ENCODE assay signal across 12 cellular contexts in the genomic region with DNA sequence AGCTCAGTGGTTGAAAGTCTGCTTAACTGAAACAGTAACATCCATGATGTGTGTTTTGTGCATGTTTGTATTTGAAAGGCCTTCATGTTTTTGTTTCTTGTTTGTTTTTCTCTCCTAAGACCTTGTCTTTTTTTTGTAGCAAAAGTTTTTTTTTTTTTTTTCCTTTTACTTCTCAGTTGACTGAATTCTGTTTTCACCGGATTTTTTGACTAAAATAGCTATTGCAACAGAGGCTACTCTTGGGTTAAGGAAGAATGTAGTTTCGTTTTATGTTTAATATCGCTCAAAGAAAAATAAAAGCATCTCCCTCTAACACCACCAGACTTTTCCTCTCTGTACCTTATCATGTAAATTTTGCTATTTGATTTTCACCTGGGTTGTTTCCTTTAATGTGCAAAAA. TPM values are rescaled to one million over a fixed set of nuclear protein-coding genes. Genes with fewer than 3 reads are reported as not detected.
DNase-seq lines count a peak whose midpoint lies in the region; ATAC-seq and TF ChIP-seq lines count a peak whose summit lies in the region.
"Had no signal": no experiment of that assay in that cellular context is flagged by ENCODE, and none has a peak within 500 bp of the region (broad histone marks: within the 10 kb centered on the region; RNA-seq: fewer than 3 reads in every experiment).

No MANE protein-coding gene starts in this region.

- H3K4me3 Mint-ChIP-seq in activated T-cell treated with anti-CD3 and anti-CD28 coated beads, Interleukin-2, amount 50 U/mL, for 4 hours, result peak overlapping the region; percentile 51
- H3K4me3 Mint-ChIP-seq in activated CD4-positive, alpha-beta memory T cell treated with anti-CD3 and anti-CD28 coated beads, Interleukin-2, amount 10 ng/mL, durations not matched to agents 7 days and 5 days, result peak overlapping the region; percentile 21

- H3K27ac Mint-ChIP-seq in activated CD4-positive, alpha-beta memory T cell treated with anti-CD3 and anti-CD28 coated beads, Interleukin-2, amount 10 ng/mL, durations not matched to agents 7 days and 5 days, result no peak overlapping the region

- no peak for DNase-seq in activated T-cell treated with anti-CD3 and anti-CD28 coated beads, Interleukin-2, amount 50 U/mL, for 4 hours
- DNase-seq in activated T-cell treated with anti-CD3 and anti-CD28 coated beads, Interleukin-2, amount 50 U/mL, for 1 hour, result no peak
- DNase-seq in activated CD4-positive, alpha-beta memory T cell treated with anti-CD3 and anti-CD28 coated beads, Interleukin-2, amount 10 ng/mL, durations not matched to agents 7 days and 5 days, result no peak
- DNase-seq in suprapubic skin (ENCODE audit: low spot score in 2 of 2) (no peak), GM10266 (ENCODE audit: extremely low spot score) (no peak), NCI-H187 (lab: John Stamatoyannopoulos, UW) (no peak)
- DNase-seq: activated CD4-positive, alpha-beta T cell treated with anti-CD3 and anti-CD28 coated beads, Interleukin-2, amount 50 U/mL, for 4 hours had no signal

- H3K4me3 ChIP-seq in gastroesophageal sphincter (no peak overlapping the region), suprapubic skin (peak overlapping the region; percentile 13)

- peaks cover 0 to 19% (median 3%) of the 10 kb centered on the region in 3 donors for H3K4me1 ChIP-seq in gastroesophageal sphincter
- H3K4me1 ChIP-seq in suprapubic skin, result peaks cover 6% of the 10 kb centered on the region
- H3K4me1 ChIP-seq: parathyroid adenoma had no signal

- WGBS in gastroesophageal sphincter (ENCODE audit: low coverage in 1 of 2), 2 donors, result 39 to 45% methylated on average over 3 of the region's 3 CpGs
- WGBS in suprapubic skin, result 46% methylated on average over 3 of the region's 3 CpGs

- H3K36me3 Mint-ChIP-seq in activated T-cell treated with anti-CD3 and anti-CD28 coated beads, Interleukin-2, amount 50 U/mL, for 4 hours (ENCODE audit: insufficient read depth), result peaks cover 69% of the 10 kb centered on the region
- H3K36me3 Mint-ChIP-seq in activated CD4-positive, alpha-beta memory T cell treated with anti-CD3 and anti-CD28 coated beads, Interleukin-2, amount 10 ng/mL, durations not matched to agents 7 days and 5 days (ENCODE audit: low read depth), result peaks cover 85% of the 10 kb centered on the region

- no peaks in the 10 kb centered on the region for H3K27me3 ChIP-seq in gastroesophageal sphincter
- no peaks in the 10 kb centered on the region for H3K27me3 ChIP-seq in suprapubic skin

- TF ChIP-seq CTCF in gastroesophageal sphincter (IDR thresholded peaks at IDR 0.05), result no peak
- TF ChIP-seq CTCF in suprapubic skin (IDR thresholded peaks at IDR 0.05), result no peak
- no peak for TF ChIP-seq CTCF in GM10266 (IDR thresholded peaks at IDR 0.05; ENCODE audit: control insufficient read depth, insufficient read depth, low read depth, missing control alignments)

- POLR2A ChIA-PET in activated CD4-positive, alpha-beta memory T cell treated with anti-CD3 and anti-CD28 coated beads, Interleukin-2, amount 10 ng/mL, durations not matched to agents 7 days and 5 days (lab: Charles Lee), result interaction anchor here (0.7 to 5.7 kb wide), 3 partner anchors 15 to 64 kb away, joined by 3 to 92 read pairs (median 4); a partner anchor contains a TSS

- ATAC-seq in activated T-cell treated with anti-CD3 and anti-CD28 coated beads, Interleukin-2, amount 50 U/mL, for 4 hours, result no peak
- ATAC-seq in gastroesophageal sphincter (no peak), GM21619 (IDR thresholded peaks at IDR 0.05; ENCODE audit: unreplicated experiment) (no peak)

- no peak for TF ChIP-seq EP300 in gastroesophageal sphincter (IDR thresholded peaks at IDR 0.05)
- TF ChIP-seq EP300 in suprapubic skin (IDR thresholded peaks at IDR 0.05), result no peak

- peaks cover 14% of the 10 kb centered on the region for H3K9me3 Mint-ChIP-seq in activated T-cell treated with anti-CD3 and anti-CD28 coated beads, Interleukin-2, amount 50 U/mL, for 4 hours
- H3K9me3 Mint-ChIP-seq in activated CD4-positive, alpha-beta memory T cell treated with anti-CD3 and anti-CD28 coated beads, Interleukin-2, amount 10 ng/mL, durations not matched to agents 7 days and 5 days, result peaks cover 24% of the 10 kb centered on the region

- H3K9me3 ChIP-seq in gastroesophageal sphincter (peaks cover 0 to 6% (median 0%) of the 10 kb centered on the region in 3 donors), suprapubic skin (peaks cover 5% of the 10 kb centered on the region)

- H3K36me3 ChIP-seq in gastroesophageal sphincter (peaks cover 0 to 44% of the 10 kb centered on the region in 2 donors), suprapubic skin (peaks cover 23% of the 10 kb centered on the region)

- H3K27ac ChIP-seq in gastroesophageal sphincter (peak overlapping the region; percentile 35 to 69 (median 56)), suprapubic skin (peak overlapping the region; percentile 58)
- H3K27ac ChIP-seq: parathyroid adenoma had no signal

- H3K27me3 Mint-ChIP-seq in activated T-cell treated with anti-CD3 and anti-CD28 coated beads, Interleukin-2, amount 50 U/mL, for 4 hours (ENCODE audit: low read depth), result no peaks in the 10 kb centered on the region
- H3K27me3 Mint-ChIP-seq in activated CD4-positive, alpha-beta memory T cell treated with anti-CD3 and anti-CD28 coated beads, Interleukin-2, amount 10 ng/mL, durations not matched to agents 7 days and 5 days, result no peaks in the 10 kb centered on the region

- TF ChIP-seq POLR2A in gastroesophageal sphincter (IDR thresholded peaks at IDR 0.05) (no peak), suprapubic skin (IDR thresholded peaks at IDR 0.05) (no peak)

- CTCF ChIA-PET in activated CD4-positive, alpha-beta memory T cell treated with anti-CD3 and anti-CD28 coated beads, Interleukin-2, amount 10 ng/mL, durations not matched to agents 7 days and 5 days (lab: Charles Lee), result interaction anchor here (0.7 to 1.7 kb wide), 3 partner anchors 15 to 312 kb away, joined by 3 to 5 read pairs (median 4); a partner anchor contains a TSS

- peaks cover 56% of the 10 kb centered on the region for H3K4me1 Mint-ChIP-seq in activated T-cell treated with anti-CD3 and anti-CD28 coated beads, Interleukin-2, amount 50 U/mL, for 4 hours (ENCODE audit: low read depth)
- peaks cover 49% of the 10 kb centered on the region for H3K4me1 Mint-ChIP-seq in activated CD4-positive, alpha-beta memory T cell treated with anti-CD3 and anti-CD28 coated beads, Interleukin-2, amount 10 ng/mL, durations not matched to agents 7 days and 5 days

RNA-seq across cellular contexts. Expression of a gene that starts 15.1 kb away (rescaled TPM):
- total RNA-seq in activated T-cell treated with anti-CD3 and anti-CD28 coated beads, Interleukin-2, amount 50 U/mL, for 4 hours, result 10 to 100 TPM; 18.8 to 32.7 (median 24.5) TPM
- 10 to 100 TPM; 72.4 to 75.6 TPM for total RNA-seq in activated CD4-positive, alpha-beta memory T cell treated with anti-CD3 and anti-CD28 coated beads, Interleukin-2, amount 10 ng/mL, durations not matched to agents 7 days and 5 days
- total RNA-seq in gastroesophageal sphincter, result 10 to 100 TPM; 10.4 to 13.3 (median 10.9) TPM
- total RNA-seq in suprapubic skin, result 1 to 10 TPM; 3.1 to 8.3 (median 5.1) TPM

RNA-seq across cellular contexts. Expression of a gene that starts 46.2 kb away (rescaled TPM):
- under 1 TPM in 1 of 3 donors, not detected in 2; 0.26 TPM for total RNA-seq in activated T-cell treated with anti-CD3 and anti-CD28 coated beads, Interleukin-2, amount 50 U/mL, for 4 hours
- not detected for total RNA-seq in activated CD4-positive, alpha-beta memory T cell treated with anti-CD3 and anti-CD28 coated beads, Interleukin-2, amount 10 ng/mL, durations not matched to agents 7 days and 5 days
- total RNA-seq in gastroesophageal sphincter, result 10 to 100 TPM in 1 of 4 donors, 1 to 10 TPM in 2, not detected in 1; 1.0 to 12.9 (median 2.5) TPM
- total RNA-seq in suprapubic skin, result 10 to 100 TPM in 1 of 4 donors, 1 to 10 TPM in 3; 4.3 to 17.8 (median 9.1) TPM

RNA-seq across cellular contexts. Expression of a gene that starts 54.3 kb away (rescaled TPM):
- total RNA-seq in activated T-cell treated with anti-CD3 and anti-CD28 coated beads, Interleukin-2, amount 50 U/mL, for 4 hours, result not detected
- not detected for total RNA-seq in activated CD4-positive, alpha-beta memory T cell treated with anti-CD3 and anti-CD28 coated beads, Interleukin-2, amount 10 ng/mL, durations not matched to agents 7 days and 5 days
- not detected for total RNA-seq in gastroesophageal sphincter
- under 1 TPM in 1 of 4 donors, not detected in 3; 0.42 TPM for total RNA-seq in suprapubic skin
- total RNA-seq: cerebellum, HT-29 had no signal
